In the genomic region with DNA sequence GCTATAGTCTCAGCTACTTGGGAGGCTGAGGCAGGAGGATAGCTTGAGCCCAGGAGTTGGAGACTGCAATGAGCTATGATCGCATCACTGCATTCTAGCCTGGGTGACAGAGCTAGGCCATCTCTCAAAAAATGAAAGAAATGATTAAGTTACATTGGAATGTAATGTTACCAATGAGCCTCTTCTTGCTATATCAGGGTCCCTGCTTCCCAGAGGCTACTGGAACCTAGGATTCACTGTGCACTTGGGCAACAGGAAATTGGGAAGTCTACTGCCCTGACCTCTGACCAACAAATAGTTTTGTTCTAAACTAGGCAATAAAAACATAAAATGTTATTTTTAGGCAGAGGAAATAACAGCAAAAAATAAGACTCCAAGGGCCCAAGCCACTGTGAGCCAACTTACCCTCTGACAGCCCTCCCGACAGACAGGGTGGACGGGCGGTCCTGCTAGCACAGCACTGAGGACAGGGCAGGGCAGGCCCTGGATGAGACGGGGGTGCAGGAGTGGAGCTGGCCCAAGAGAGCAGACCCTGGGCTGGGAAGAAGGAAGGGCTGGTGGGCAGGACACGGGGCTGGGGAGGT, we compare ENCODE assay signal across 1 cellular context.
TF ChIP-seq lines count a peak whose summit lies in the region.

No MANE protein-coding gene starts in this region.

TF ChIP-seq in IMR-90, 13 proteins besides CTCF, POLR2A, EP300 and RAD21:
- TF ChIP-seq BHLHE40 (IDR thresholded peaks at IDR 0.05; ENCODE audit: low read depth, low read length), result no peak
- TF ChIP-seq, protein P1, sequence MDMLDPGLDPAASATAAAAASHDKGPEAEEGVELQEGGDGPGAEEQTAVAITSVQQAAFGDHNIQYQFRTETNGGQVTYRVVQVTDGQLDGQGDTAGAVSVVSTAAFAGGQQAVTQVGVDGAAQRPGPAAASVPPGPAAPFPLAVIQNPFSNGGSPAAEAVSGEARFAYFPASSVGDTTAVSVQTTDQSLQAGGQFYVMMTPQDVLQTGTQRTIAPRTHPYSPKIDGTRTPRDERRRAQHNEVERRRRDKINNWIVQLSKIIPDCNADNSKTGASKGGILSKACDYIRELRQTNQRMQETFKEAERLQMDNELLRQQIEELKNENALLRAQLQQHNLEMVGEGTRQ (IDR thresholded peaks at IDR 0.05; ENCODE audit: low read depth, low read length), result no peak
- no peak for TF ChIP-seq MAFK (IDR thresholded peaks at IDR 0.05; ENCODE audit: low read depth, low read length)
- no peak for TF ChIP-seq NFE2L2 (IDR thresholded peaks at IDR 0.05; ENCODE audit: low read depth, low read length)
- no peak for TF ChIP-seq CHD1 (IDR thresholded peaks at IDR 0.05; ENCODE audit: low read depth, low read length)
- no peak for TF ChIP-seq MXI1 (IDR thresholded peaks at IDR 0.05; ENCODE audit: borderline replicate concordance, low read depth, low read length)
- peak; percentile 60; the same call in 1 of the 2 replicates for TF ChIP-seq CEBPB (IDR thresholded peaks at IDR 0.05; ENCODE audit: low read depth, low read length)
- TF ChIP-seq SMC3 (IDR thresholded peaks at IDR 0.05; ENCODE audit: low read depth, low read length), result no peak
- TF ChIP-seq, protein P2, sequence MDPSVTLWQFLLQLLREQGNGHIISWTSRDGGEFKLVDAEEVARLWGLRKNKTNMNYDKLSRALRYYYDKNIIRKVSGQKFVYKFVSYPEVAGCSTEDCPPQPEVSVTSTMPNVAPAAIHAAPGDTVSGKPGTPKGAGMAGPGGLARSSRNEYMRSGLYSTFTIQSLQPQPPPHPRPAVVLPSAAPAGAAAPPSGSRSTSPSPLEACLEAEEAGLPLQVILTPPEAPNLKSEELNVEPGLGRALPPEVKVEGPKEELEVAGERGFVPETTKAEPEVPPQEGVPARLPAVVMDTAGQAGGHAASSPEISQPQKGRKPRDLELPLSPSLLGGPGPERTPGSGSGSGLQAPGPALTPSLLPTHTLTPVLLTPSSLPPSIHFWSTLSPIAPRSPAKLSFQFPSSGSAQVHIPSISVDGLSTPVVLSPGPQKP (IDR thresholded peaks at IDR 0.05; ENCODE audit: borderline replicate concordance, low read depth, low read length), result no peak
- TF ChIP-seq FOS (IDR thresholded peaks at IDR 0.05; ENCODE audit: low read depth, low read length), result no peak
- peak; percentile 97 for TF ChIP-seq RCOR1 (IDR thresholded peaks at IDR 0.05; ENCODE audit: insufficient replicate concordance, low read length)
- TF ChIP-seq RFX5 (IDR thresholded peaks at IDR 0.05; ENCODE audit: low read depth, low read length), result no peak
- TF ChIP-seq MAZ (IDR thresholded peaks at IDR 0.05; ENCODE audit: borderline replicate concordance, low read depth, low read length), result no peak
TF ChIP-seq in IMR-90: peak in this region for 2.
